Comparison of ENCODE assay signal across 8 cellular contexts in the genomic region with DNA sequence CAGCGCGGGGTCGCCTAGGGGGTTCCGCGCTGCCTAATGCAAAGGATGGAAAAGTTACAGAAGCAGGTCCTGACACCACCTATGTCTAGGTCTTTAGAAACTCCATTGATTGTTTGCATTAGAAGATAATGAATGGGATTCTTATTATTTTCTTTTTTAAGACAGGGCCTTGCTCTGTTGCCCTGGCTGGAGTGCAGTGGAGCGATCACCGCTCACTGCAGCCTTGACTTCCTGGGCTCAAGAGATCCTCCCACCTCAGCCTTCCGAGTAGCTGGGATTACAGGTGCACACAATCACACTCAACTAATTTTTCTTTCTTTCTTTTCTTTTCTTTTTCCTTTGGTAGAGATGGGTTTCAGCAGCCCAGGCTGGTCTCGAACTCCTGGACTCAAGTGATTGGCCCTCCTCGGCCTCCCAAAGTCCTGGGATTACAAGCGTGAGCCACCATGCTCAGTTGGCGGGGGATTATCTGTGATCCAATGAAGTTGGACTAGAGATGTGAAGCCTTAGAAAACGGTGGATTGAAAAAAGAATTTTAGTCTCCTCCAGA. TPM values are rescaled to one million over a fixed set of nuclear protein-coding genes. Genes with fewer than 3 reads are reported as not detected.
DNase-seq lines count a peak whose midpoint lies in the region; ATAC-seq and TF ChIP-seq lines count a peak whose summit lies in the region.

No MANE protein-coding gene starts in this region.

- peak overlapping the region; percentile 93 for H3K4me3 Mint-ChIP-seq in activated T-cell treated with anti-CD3 and anti-CD28 coated beads, Interleukin-2, amount 50 U/mL, for 24 hours

- no peak overlapping the region for H4K91ac ChIP-seq in mesenchymal stem cell (ENCODE audit: low read length)

- no peak overlapping the region for H2BK120ac ChIP-seq in mesenchymal stem cell (ENCODE audit: low read depth, low read length)

- H4K8ac ChIP-seq in mesenchymal stem cell (ENCODE audit: low read length): peak overlapping the region; percentile 70

- peak overlapping the region in 2 of 4 donors; percentile 72 to 94 for H3K4me3 ChIP-seq in adrenal gland
- peak overlapping the region; percentile 74 to 98 for H3K4me3 ChIP-seq in mesenchymal stem cell (ENCODE audit: insufficient read depth in 1 of 2, low read depth in 1 of 2, low read length in 2 of 2)

- H3K27ac Mint-ChIP-seq in activated T-cell treated with anti-CD3 and anti-CD28 coated beads, Interleukin-2, amount 50 U/mL, for 24 hours: peak overlapping the region; percentile 93

- peaks cover 30% of the 10 kb centered on the region for H3K36me3 Mint-ChIP-seq in activated T-cell treated with anti-CD3 and anti-CD28 coated beads, Interleukin-2, amount 50 U/mL, for 24 hours (ENCODE audit: low read depth)

- peak in 3 of 6 experiments; percentile 1 to 16 (median 10) for TF ChIP-seq CTCF in adrenal gland (IDR thresholded peaks at IDR 0.05)

- H3K9ac ChIP-seq in mesenchymal stem cell (ENCODE audit: low read length): peak overlapping the region; percentile 81

- peak; percentile 9 for ATAC-seq in HG03139 (IDR thresholded peaks at IDR 0.05; ENCODE audit: unreplicated experiment)

- H3K4me1 ChIP-seq in adrenal gland (replicated peaks in 1 of 2) (peaks cover 28 to 32% of the 10 kb centered on the region in 2 donors), mesenchymal stem cell (ENCODE audit: control insufficient read depth, insufficient read depth, low read depth, low read length) (peaks cover 2% of the 10 kb centered on the region)

- peak overlapping the region in 1 of 2 experiments; percentile 52 for H2BK12ac ChIP-seq in mesenchymal stem cell (ENCODE audit: low read length in 2 of 2)

- H3K4me1 Mint-ChIP-seq in activated T-cell treated with anti-CD3 and anti-CD28 coated beads, Interleukin-2, amount 50 U/mL, for 24 hours (ENCODE audit: low read depth): peaks cover 25% of the 10 kb centered on the region

- H3K23ac ChIP-seq in mesenchymal stem cell (ENCODE audit: low read length in 2 of 2): no peak overlapping the region

- intact Hi-C loops in adrenal gland (cut with DNase I): loop anchor here in 1 of 2 donors (10.0 kb wide), 1 partner anchor 81 kb away; no protein-coding TSS in a partner anchor

- no peak overlapping the region for H2BK5ac ChIP-seq in mesenchymal stem cell (ENCODE audit: low read depth, low read length, poor library complexity, severe bottlenecking)

- peak overlapping the region in 4 of 5 donors; percentile 43 to 95 (median 68) for H3K27ac ChIP-seq in adrenal gland
- peak overlapping the region; percentile 94 for H3K27ac ChIP-seq in mesenchymal stem cell (ENCODE audit: low read length, poor library complexity, severe bottlenecking)

- no peak overlapping the region for H3K14ac ChIP-seq in mesenchymal stem cell (ENCODE audit: low read length in 2 of 2)

- H3K27me3 ChIP-seq in adrenal gland (no peaks in the 10 kb centered on the region), mesenchymal stem cell (ENCODE audit: control insufficient read depth in 1 of 2, insufficient read depth in 1 of 2, low read length in 2 of 2) (no peaks in the 10 kb centered on the region)

- H2AFZ ChIP-seq in mesenchymal stem cell (ENCODE audit: low read depth, low read length): peak overlapping the region; percentile 76

- H2AK5ac ChIP-seq in mesenchymal stem cell (ENCODE audit: low read length, severe bottlenecking): peak overlapping the region; percentile 90

- H3K79me1 ChIP-seq in mesenchymal stem cell (replicated peaks; ENCODE audit: low read length, poor library complexity, severe bottlenecking): peaks cover 13% of the 10 kb centered on the region

- 38 to 62% (median 41%) methylated on average over 8 to 13 of the region's 13 CpGs for WGBS in adrenal gland, 4 donors
- WGBS in mesenchymal stem cell: 49% methylated on average over 12 of the region's 13 CpGs

- H3K4me2 ChIP-seq in mesenchymal stem cell (ENCODE audit: low read length, poor library complexity, severe bottlenecking): peak overlapping the region; percentile 94

- no peaks in the 10 kb centered on the region for H3K9me3 ChIP-seq in adrenal gland (replicated peaks in 1 of 3)
- no peaks in the 10 kb centered on the region for H3K9me3 ChIP-seq in mesenchymal stem cell (ENCODE audit: control insufficient read depth, low read length)

- DNase-seq in activated T-cell treated with anti-CD3 and anti-CD28 coated beads, Interleukin-2, amount 50 U/mL, for 24 hours: no peak
- DNase-seq in activated T-cell treated with anti-CD3 and anti-CD28 coated beads, Interleukin-2, amount 50 U/mL, for 48 hours: no peak
- DNase-seq in adrenal gland (peak in 1 of 7 donors; percentile 26), mesenchymal stem cell (no peak), MV-4-11 (lab: John Stamatoyannopoulos, UW) (no peak), NCI-H146 treated with DMSO at 0.1 percent for 48 hours (lab: John Stamatoyannopoulos, UW; ENCODE audit: unreplicated experiment) (no peak)
- no peak for DNase-seq in stimulated activated CD4-positive, alpha-beta T cell treated with anti-CD3 and anti-CD28 coated beads, Interleukin-15, amount 100 ng/mL, for 24 hours

- no peak overlapping the region for H2BK15ac ChIP-seq in mesenchymal stem cell (ENCODE audit: low read depth, poor library complexity, severe bottlenecking)

- H3K36me3 ChIP-seq in adrenal gland (replicated peaks in 1 of 2): peaks cover 0 to 7% of the 10 kb centered on the region in 2 donors
- peaks cover 0 to 29% of the 10 kb centered on the region in 2 experiments for H3K36me3 ChIP-seq in mesenchymal stem cell (ENCODE audit: control insufficient read depth in 1 of 2, insufficient read depth in 2 of 2, low read depth in 1 of 2, low read length in 2 of 2)

- peak overlapping the region; percentile 3 to 95 for H3K18ac ChIP-seq in mesenchymal stem cell (ENCODE audit: low read depth in 1 of 2, low read length in 2 of 2)

- no peaks in the 10 kb centered on the region for H3K9me3 Mint-ChIP-seq in activated T-cell treated with anti-CD3 and anti-CD28 coated beads, Interleukin-2, amount 50 U/mL, for 24 hours

- no peaks in the 10 kb centered on the region for H3K27me3 Mint-ChIP-seq in activated T-cell treated with anti-CD3 and anti-CD28 coated beads, Interleukin-2, amount 50 U/mL, for 24 hours

- no peak for TF ChIP-seq POLR2A in adrenal gland (IDR thresholded peaks at IDR 0.05)

- H3K4ac ChIP-seq in mesenchymal stem cell (ENCODE audit: low read depth in 1 of 2, low read length in 2 of 2): peak overlapping the region; percentile 24 to 88

RNA-seq across cellular contexts. Expression of a gene that starts 0.8 kb away (rescaled TPM):
- 100 to 1,000 TPM; 337 to 562 (median 488) TPM for total RNA-seq in adrenal gland
- 100 to 1,000 TPM in 2 of 3 donors, 10 to 100 TPM in 1; 82.8 to 525 (median 117) TPM for polyA plus RNA-seq in adrenal gland
- polyA plus RNA-seq in mesenchymal stem cell (2013, experiment 1 of 2): 179 TPM
- polyA plus RNA-seq in mesenchymal stem cell (2013, experiment 2 of 2): 184 TPM

RNA-seq across cellular contexts. Expression of a gene that starts 10.4 kb away (rescaled TPM):
- total RNA-seq in adrenal gland: 10 to 100 TPM; 15.4 to 29.7 (median 25.9) TPM
- polyA plus RNA-seq in adrenal gland: 10 to 100 TPM in 1 of 3 donors, 1 to 10 TPM in 2; 5.1 to 17.8 (median 7.4) TPM
- 14.9 TPM for polyA plus RNA-seq in mesenchymal stem cell (2013, experiment 1 of 2)
- polyA plus RNA-seq in mesenchymal stem cell (2013, experiment 2 of 2): 13.8 TPM
